Comparison of ENCODE assay signal across 17 cellular contexts in genomic region chr3:183357564-183358079, GRCh38.
"Had no signal": no experiment of that assay in that cellular context is flagged by ENCODE, and none has a peak within 500 bp of the region (broad histone marks: within the 10 kb centered on the region; RNA-seq: fewer than 3 reads in every experiment).

No MANE protein-coding gene starts in this region.

- H3K27ac Mint-ChIP-seq: activated naive CD4-positive, alpha-beta T cell treated with anti-CD3 and anti-CD28 coated beads, Interleukin-2, amount 10 ng/mL, durations not matched to agents 7 days and 5 days; type B pancreatic cell had no signal

- FAIRE-seq: endometrium, kidney, pancreas had no signal

- H3K4me1 Mint-ChIP-seq: activated naive CD4-positive, alpha-beta T cell treated with anti-CD3 and anti-CD28 coated beads, Interleukin-2, amount 10 ng/mL, durations not matched to agents 7 days and 5 days; naive B cell had no signal

- H3K9me3 Mint-ChIP-seq: activated naive CD4-positive, alpha-beta T cell treated with anti-CD3 and anti-CD28 coated beads, Interleukin-2, amount 10 ng/mL, durations not matched to agents 7 days and 5 days; naive B cell; stimulated activated naive CD8-positive, alpha-beta T cell treated with anti-CD3 and anti-CD28 coated beads, Interleukin-15, amount 100 ng/mL, for 72 hours; type B pancreatic cell had no signal

- H3K4me1 ChIP-seq: esophagus squamous epithelium, foreskin keratinocyte, left lung, pancreas had no signal

- DNase-seq: activated CD4-positive, alpha-beta T cell treated with anti-CD3 and anti-CD28 coated beads, Interleukin-2, amount 50 U/mL, for 4 hours; activated naive CD4-positive, alpha-beta T cell treated with anti-CD3 and anti-CD28 coated beads, Interleukin-2, amount 10 ng/mL, durations not matched to agents 7 days and 5 days; activated T-cell treated with anti-CD3 and anti-CD28 coated beads for 4 hours; amniotic stem cell; dorsolateral prefrontal cortex; esophagus squamous epithelium; foreskin keratinocyte; glutamatergic neuron; hypothalamus; kidney; left lung; naive B cell; pancreas; stimulated activated naive CD8-positive, alpha-beta T cell treated with anti-CD3 and anti-CD28 coated beads, Interleukin-15, amount 100 ng/mL, for 72 hours had no signal

- H3K4me3 ChIP-seq: dorsolateral prefrontal cortex, esophagus squamous epithelium, left lung, pancreas had no signal

- H3K36me3 ChIP-seq: esophagus squamous epithelium, left lung, pancreas had no signal

- H3K27me3 Mint-ChIP-seq: stimulated activated naive CD8-positive, alpha-beta T cell treated with anti-CD3 and anti-CD28 coated beads, Interleukin-15, amount 100 ng/mL, for 72 hours; type B pancreatic cell had no signal

- H3K4me3 Mint-ChIP-seq: activated naive CD4-positive, alpha-beta T cell treated with anti-CD3 and anti-CD28 coated beads, Interleukin-2, amount 10 ng/mL, durations not matched to agents 7 days and 5 days; naive B cell; stimulated activated naive CD8-positive, alpha-beta T cell treated with anti-CD3 and anti-CD28 coated beads, Interleukin-15, amount 100 ng/mL, for 72 hours; type B pancreatic cell had no signal

- ATAC-seq: foreskin keratinocyte; left lung; pancreas; sciatic nerve; stimulated activated naive CD8-positive, alpha-beta T cell treated with anti-CD3 and anti-CD28 coated beads, Interleukin-15, amount 100 ng/mL, for 72 hours had no signal

- H3K9me3 ChIP-seq: esophagus squamous epithelium, left lung, pancreas had no signal

- H3K27me3 ChIP-seq: dorsolateral prefrontal cortex, esophagus squamous epithelium, foreskin keratinocyte, left lung, pancreas had no signal

- H3K36me3 Mint-ChIP-seq: activated naive CD4-positive, alpha-beta T cell treated with anti-CD3 and anti-CD28 coated beads, Interleukin-2, amount 10 ng/mL, durations not matched to agents 7 days and 5 days; naive B cell; type B pancreatic cell had no signal

- H3K27ac ChIP-seq: dorsolateral prefrontal cortex, esophagus squamous epithelium, foreskin keratinocyte, left lung, pancreas had no signal
